ENCODE assay signal across 16 cellular contexts in the genomic region with DNA sequence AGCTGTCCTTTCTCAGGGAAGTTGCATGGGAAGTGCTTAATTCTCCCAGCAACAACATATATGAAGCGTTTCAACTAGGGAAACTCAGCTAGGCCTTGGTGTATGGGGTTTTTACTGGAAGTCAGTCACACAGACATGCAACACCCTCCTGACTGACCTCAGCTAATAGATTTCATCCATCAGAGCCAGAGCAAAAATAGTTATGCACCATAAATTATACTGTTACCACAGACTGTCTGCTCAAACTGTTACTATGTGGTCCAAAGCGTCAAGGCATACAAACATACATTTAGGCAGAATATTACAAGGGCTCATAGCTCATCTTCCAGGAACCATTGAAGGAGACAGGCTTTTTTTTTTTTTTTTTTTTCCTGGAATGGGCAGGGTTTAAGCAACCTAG.
DNase-seq lines count a peak whose midpoint lies in the region; ATAC-seq, FAIRE-seq and TF ChIP-seq lines count a peak whose summit lies in the region.
"Had no signal": no experiment of that assay in that cellular context is flagged by ENCODE, and none has a peak within 500 bp of the region (broad histone marks: within the 10 kb centered on the region; RNA-seq: fewer than 3 reads in every experiment).

No MANE protein-coding gene starts in this region.

- no peak overlapping the region for H4K5ac ChIP-seq in H9 (ENCODE audit: insufficient read length, low read depth, low read length)

- no peak overlapping the region for H3T11ph ChIP-seq in H9 (ENCODE audit: low read length)

- TF ChIP-seq CTCF in H9 (conservative IDR thresholded peaks at IDR 0.05) (no peak), K562 (IDR thresholded peaks at IDR 0.05 in 2 of 3, conservative IDR thresholded peaks at IDR 0.05 in 1 of 3; ENCODE audit: insufficient read depth in 2 of 3, low read depth in 1 of 3, low read length in 3 of 3) (no peak), psoas muscle (IDR thresholded peaks at IDR 0.05) (no peak), upper lobe of left lung (IDR thresholded peaks at IDR 0.05) (no peak)

- intact Hi-C loops in K562 (cut with micrococcal nuclease) (no loop called here), psoas muscle (cut with DNase I) (no loop called here)

- H3K4me2 ChIP-seq in H9 (ENCODE audit: insufficient read depth, insufficient read length, low read length) (no peak overlapping the region), K562 (ENCODE audit: insufficient read depth, low read length) (no peak overlapping the region; the same call in 1 of the 2 replicates)
- H3K4me2 ChIP-seq: BLaER1 had no signal

- H3K36me3 Mint-ChIP-seq in H9 (ENCODE audit: insufficient read depth in 1 of 3, low read depth in 3 of 3) = no peaks in the 10 kb centered on the region; a peak in 1 of 7 replicates
- H3K36me3 Mint-ChIP-seq: CD4-positive, CD25-positive, alpha-beta regulatory T cell; IgD-negative memory B cell had no signal

- no peak overlapping the region for H2BK120ac ChIP-seq in H9 (ENCODE audit: low read depth, low read length, poor library complexity, severe bottlenecking)

- no TSS peak for BruUV-seq in K562 (replicated peaks; lab: Mats Ljungman, UMichigan)

- no peaks in the 10 kb centered on the region for H3K27me3 ChIP-seq in H9 (ENCODE audit: insufficient read depth, low read length)
- no peaks in the 10 kb centered on the region for H3K27me3 ChIP-seq in K562 (ENCODE audit: control insufficient read depth in 2 of 2, insufficient read depth in 2 of 2, low read length in 2 of 2)
- no peaks in the 10 kb centered on the region for H3K27me3 ChIP-seq in psoas muscle (ENCODE audit: insufficient read depth in 3 of 3, low read length in 2 of 3)
- H3K27me3 ChIP-seq in upper lobe of left lung = no peaks in the 10 kb centered on the region
- H3K27me3 ChIP-seq: BLaER1 had no signal

- H3K79me2 ChIP-seq in H9 (ENCODE audit: insufficient read depth, low read length) (no peaks in the 10 kb centered on the region), K562 (ENCODE audit: control insufficient read depth, insufficient read depth, low read length) (no peaks in the 10 kb centered on the region)

- no peak overlapping the region for H2BK15ac ChIP-seq in H9 (ENCODE audit: low read depth, low read length)

- H2AK5ac ChIP-seq in H9 (ENCODE audit: insufficient read length, low read length) = no peak overlapping the region

- TF ChIP-seq POLR2A in K562 (conservative IDR thresholded peaks at IDR 0.05) = no peak
- no peak for TF ChIP-seq POLR2A in GM12892 (IDR thresholded peaks at IDR 0.05; ENCODE audit: low read depth, low read length)
- TF ChIP-seq POLR2A in upper lobe of left lung (IDR thresholded peaks at IDR 0.05) = no peak

- H3K27ac Mint-ChIP-seq in H9 = no peak overlapping the region
- H3K27ac Mint-ChIP-seq: CD4-positive, CD25-positive, alpha-beta regulatory T cell; IgD-negative memory B cell had no signal

- H3K9ac ChIP-seq in H9 (ENCODE audit: extremely low read depth, insufficient read length, low read length) (no peak overlapping the region), K562 (ENCODE audit: insufficient read depth in 1 of 2, low read depth in 2 of 2, low read length in 2 of 2) (no peak overlapping the region)
- H3K9ac ChIP-seq: BLaER1, GM23248 had no signal

- TF ChIP-seq EP300 in K562 (IDR thresholded peaks at IDR 0.05; ENCODE audit: low read length) = no peak
- no peak for TF ChIP-seq EP300 in upper lobe of left lung (IDR thresholded peaks at IDR 0.05)

- no peak overlapping the region for H2BK5ac ChIP-seq in H9 (ENCODE audit: insufficient read length, low read length)

- FAIRE-seq in K562 (lab: Jason Lieb, UNC) (no peak), GM12892 (lab: Jason Lieb, UNC) (no peak)
- FAIRE-seq: GM12878, H54 had no signal

- no peak overlapping the region for H3K14ac ChIP-seq in H9 (ENCODE audit: insufficient read depth, low read length)

- H4K20me1 ChIP-seq in H9 (ENCODE audit: control insufficient read depth, insufficient read depth, insufficient read length) (no peaks in the 10 kb centered on the region), K562 (replicated peaks; ENCODE audit: control insufficient read depth, insufficient read depth, low read length) (no peaks in the 10 kb centered on the region)
- H4K20me1 ChIP-seq: BLaER1 had no signal

- peaks cover 13 to 14% of the 10 kb centered on the region in 2 experiments for H3K4me1 Mint-ChIP-seq in H9
- H3K4me1 Mint-ChIP-seq: CD4-positive, CD25-positive, alpha-beta regulatory T cell; IgD-negative memory B cell had no signal

- no peak overlapping the region for H3K23ac ChIP-seq in H9 (ENCODE audit: insufficient read length, low read depth, low read length)

- DNase-seq in H9 (no peak), MV-4-11 (lab: John Stamatoyannopoulos, UW) (peak; percentile 91), K562 (ENCODE audit: extremely low read depth in 1 of 4, low spot score in 3 of 4) (no peak), psoas muscle (no peak), CD1c-positive myeloid dendritic cell (ENCODE audit: extremely low spot score) (no peak), GM12892 (ENCODE audit: insufficient read length) (no peak), upper lobe of left lung (no peak)
- DNase-seq: 8988T; AML-193; CD4-positive, CD25-positive, alpha-beta regulatory T cell; DMS53; GM23248 had no signal

- POLR2A ChIA-PET in K562 (lab: Yijun Ruan, JAX) = no interaction called here

- H4K8ac ChIP-seq in H9 (replicated peaks; ENCODE audit: insufficient read length, low read depth, low read length) = no peak overlapping the region

- H2AFZ ChIP-seq in H9 (ENCODE audit: low read length) (peak overlapping the region; percentile 56), K562 (ENCODE audit: low read depth, low read length) (peak overlapping the region; percentile 22; the same call in 1 of the 2 replicates)
- H2AFZ ChIP-seq: GM23248 had no signal

- H3K56ac ChIP-seq in H9 (ENCODE audit: insufficient read length, low read depth, low read length) = no peak overlapping the region

- CTCF ChIA-PET in K562 (lab: Yijun Ruan, JAX; ENCODE audit: low intra/inter-chr PET ratio) = no interaction called here

- H3K4ac ChIP-seq in H9 (ENCODE audit: low read depth, low read length) = no peak overlapping the region

- no peaks in the 10 kb centered on the region for H3K23me2 ChIP-seq in H9 (ENCODE audit: insufficient read length, low read depth, low read length, poor library complexity, severe bottlenecking)

- H3K9me3 Mint-ChIP-seq in H9 = no peaks in the 10 kb centered on the region
- H3K9me3 Mint-ChIP-seq: IgD-negative memory B cell had no signal

- no peak overlapping the region for H3K27ac ChIP-seq in H9 (ENCODE audit: insufficient read length, low read depth, low read length)
- no peak overlapping the region for H3K27ac ChIP-seq in K562 (ENCODE audit: extremely low read depth, low read depth, low read length)
- no peak overlapping the region for H3K27ac ChIP-seq in psoas muscle
- H3K27ac ChIP-seq in upper lobe of left lung = no peak overlapping the region
- H3K27ac ChIP-seq: BLaER1, GM23248 had no signal

- TF ChIP-seq RAD21 in K562 (CRISPR knock-in tag; conservative IDR thresholded peaks at IDR 0.05 in 1 of 2, IDR thresholded peaks at IDR 0.05 in 1 of 2) = no peak

- in situ Hi-C loops in K562 (cut with MboI) = no loop called here

- no peak overlapping the region for H2BK20ac ChIP-seq in H9 (ENCODE audit: low read depth, low read length, poor library complexity, severe bottlenecking)

- no CpG with 5 or more reads among the region's 2 CpGs for WGBS in H9 (ENCODE audit: extremely low coverage, insufficient read length, low lambda C conversion rate)
- 2% methylated on average over 2 of the region's 2 CpGs for WGBS in K562 (ENCODE audit: insufficient coverage, low coverage, missing lambda C conversion rate)
- 17 to 54% (median 36%) methylated on average over 2 of the region's 2 CpGs for WGBS in psoas muscle, 3 donors
- WGBS in upper lobe of left lung, 2 donors = 70 to 87% methylated on average over 2 of the region's 2 CpGs

- ATAC-seq in K562 (no peak; the same call in 2 of the 3 replicates), psoas muscle (peak in 3 of 4 donors; percentile 79 to 89 (median 82)), upper lobe of left lung (ENCODE audit: low FRiP score in 2 of 2) (no peak)
- ATAC-seq: GM12878 had no signal

- no peak overlapping the region for H4K91ac ChIP-seq in H9 (ENCODE audit: insufficient read length, low read depth, low read length)

- H2BK12ac ChIP-seq in H9 (ENCODE audit: insufficient read length, low read depth, low read length) = no peak overlapping the region

- no peaks in the 10 kb centered on the region; the same call in none of the 2 replicates for H3K4me1 ChIP-seq in H9 (ENCODE audit: insufficient read depth, low read length)
- no peaks in the 10 kb centered on the region for H3K4me1 ChIP-seq in K562 (replicated peaks in 1 of 2; ENCODE audit: control insufficient read depth in 2 of 2, insufficient read depth in 2 of 2, low read length in 2 of 2)
- no peaks in the 10 kb centered on the region for H3K4me1 ChIP-seq in psoas muscle
- no peaks in the 10 kb centered on the region for H3K4me1 ChIP-seq in upper lobe of left lung
- H3K4me1 ChIP-seq: BLaER1 had no signal

- H3K27me3 Mint-ChIP-seq in H9 (ENCODE audit: low read depth) = no peaks in the 10 kb centered on the region
- H3K27me3 Mint-ChIP-seq: CD4-positive, CD25-positive, alpha-beta regulatory T cell; IgD-negative memory B cell had no signal

- H3K18ac ChIP-seq in H9 (ENCODE audit: insufficient read length, low read depth, low read length) = no peak overlapping the region

- H3K36me3 ChIP-seq in K562 (ENCODE audit: control insufficient read depth, insufficient read depth, low read length) = no peaks in the 10 kb centered on the region
- H3K36me3 ChIP-seq in psoas muscle (ENCODE audit: insufficient read depth in 1 of 2, low read depth in 1 of 2) = no peaks in the 10 kb centered on the region
- no peaks in the 10 kb centered on the region for H3K36me3 ChIP-seq in upper lobe of left lung
- H3K36me3 ChIP-seq: BLaER1 had no signal

- H3K4me3 ChIP-seq in K562 (no peak overlapping the region), psoas muscle (no peak overlapping the region), upper lobe of left lung (no peak overlapping the region)
- H3K4me3 ChIP-seq: BLaER1, GM12878, GM23248 had no signal

- no peak overlapping the region for H3K4me3 Mint-ChIP-seq in H9
- H3K4me3 Mint-ChIP-seq: IgD-negative memory B cell had no signal

- no peaks in the 10 kb centered on the region for H3K9me1 ChIP-seq in K562 (ENCODE audit: control insufficient read depth, insufficient read depth, low read length)

- H3K9me3 ChIP-seq in H9 (ENCODE audit: control insufficient read depth, low read depth, low read length) = no peaks in the 10 kb centered on the region
- H3K9me3 ChIP-seq in K562 (replicated peaks; ENCODE audit: control insufficient read depth, insufficient read depth, low read depth, low read length) = no peaks in the 10 kb centered on the region
- no peaks in the 10 kb centered on the region for H3K9me3 ChIP-seq in psoas muscle
- no peaks in the 10 kb centered on the region for H3K9me3 ChIP-seq in upper lobe of left lung
- H3K9me3 ChIP-seq: BLaER1 had no signal

- no peaks in the 10 kb centered on the region for H3K79me1 ChIP-seq in H9 (ENCODE audit: insufficient read depth, low read depth, low read length, poor library complexity, severe bottlenecking)

TF ChIP-seq in K562, 482 proteins besides CTCF, POLR2A, EP300 and RAD21 (continues in another document):
- TF ChIP-seq CHD2 (IDR thresholded peaks at IDR 0.05; ENCODE audit: low read depth, low read length) = no peak

Comparison
In these comparisons a context has a peak if more than half of its experiments do, and no peak if none do; other contexts are left out.
1. ATAC-seq: peak in psoas muscle (3 of 4); none in K562 (single experiment) and upper lobe of left lung (0 of 2).